Comparison of ENCODE assay signal across 39 cellular contexts in genomic region chr4:108754327-108754726, GRCh38. TPM values are rescaled to one million over a fixed set of nuclear protein-coding genes. Genes with fewer than 3 reads are reported as not detected.
"Had no signal": no experiment of that assay in that cellular context is flagged by ENCODE, and none has a peak within 500 bp of the region (broad histone marks: within the 10 kb centered on the region; RNA-seq: fewer than 3 reads in every experiment).

No MANE protein-coding gene starts in this region.

- H3K27ac Mint-ChIP-seq: activated naive CD4-positive, alpha-beta T cell treated with anti-CD3 and anti-CD28 coated beads for 36 hours; activated naive CD4-positive, alpha-beta T cell treated with anti-CD3 and anti-CD28 coated beads, Interleukin-2, amount 10 ng/mL, durations not matched to agents 7 days and 5 days; activated naive CD4-positive, alpha-beta T cell treated with anti-CD3 and anti-CD28 coated beads, Interleukin-2, amount 50 U/mL, for 24 hours; activated naive CD4-positive, alpha-beta T cell treated with anti-CD3 and anti-CD28 coated beads, Interleukin-2, amount 50 U/mL, for 72 hours; activated naive CD8-positive, alpha-beta T cell; activated naive CD8-positive, alpha-beta T cell treated with anti-CD3 and anti-CD28 coated beads, Interleukin-2, amount 10 ng/mL, durations not matched to agents 7 days and 5 days; activated naive CD8-positive, alpha-beta T cell treated with anti-CD3 and anti-CD28 coated beads, Interleukin-2, amount 50 U/mL, for 24 hours; activated T-cell treated with anti-CD3 and anti-CD28 coated beads, Interleukin-2, amount 50 U/mL, for 24 hours; activated T-cell treated with anti-CD3 and anti-CD28 coated beads, Interleukin-2, amount 50 U/mL, for 72 hours; activated T-helper 1 cell treated with anti-CD3 and anti-CD28 coated beads, Interleukin-12 subunit alpha, Interleukin-12 subunit beta, Interleukin-2, Interleukin-4 antibody, amounts not matched to agents 30 ng/mL and 10 ng/mL and 1 ng/mL, durations not matched to agents 14 hours and 24 hours and 36 hours; activated T-helper 17 cell treated with anti-CD3 and anti-CD28 coated beads, Interleukin-2, amount 50 U/mL, for 72 hours; activated T-helper 2 cell treated with anti-CD3 and anti-CD28 coated beads, Interferon-gamma antibody, Interleukin-2, Interleukin-4, amounts not matched to agents 10 μg/mL and 5 μg/mL and 100 μg/mL, durations not matched to agents 14 hours and 24 hours and 36 hours; brain had no signal

- H3K4me1 Mint-ChIP-seq: activated naive CD4-positive, alpha-beta T cell treated with anti-CD3 and anti-CD28 coated beads, Interleukin-2, amount 10 ng/mL, durations not matched to agents 7 days and 5 days; activated naive CD4-positive, alpha-beta T cell treated with anti-CD3 and anti-CD28 coated beads, Interleukin-2, amount 50 U/mL, for 24 hours; activated naive CD8-positive, alpha-beta T cell treated with anti-CD3 and anti-CD28 coated beads, Interleukin-2, amount 50 U/mL, for 24 hours; activated T-helper 17 cell treated with anti-CD3 and anti-CD28 coated beads, Interleukin-2, amount 50 U/mL, for 72 hours; brain; central memory CD8-positive, alpha-beta T cell had no signal

- DNase-seq: activated effector memory CD4-positive, alpha-beta T cell treated with anti-CD3 and anti-CD28 coated beads, Interleukin-2, amount 50 U/mL, for 16 hours; activated effector memory CD4-positive, alpha-beta T cell treated with Interleukin-2 at 50 U/mL for 16 hours; activated gamma-delta T cell; activated gamma-delta T cell treated with Interleukin-2 at 50 U/mL for 16 hours; activated naive CD4-positive, alpha-beta T cell; activated naive CD4-positive, alpha-beta T cell treated with anti-CD3 and anti-CD28 coated beads for 36 hours; activated naive CD4-positive, alpha-beta T cell treated with anti-CD3 and anti-CD28 coated beads, Interleukin-2, amount 10 ng/mL, durations not matched to agents 7 days and 5 days; activated naive CD4-positive, alpha-beta T cell treated with anti-CD3 and anti-CD28 coated beads, Interleukin-2, amount 50 U/mL, for 16 hours; activated naive CD4-positive, alpha-beta T cell treated with Interleukin-2 at 50 U/mL for 16 hours; activated naive CD8-positive, alpha-beta T cell treated with anti-CD3 and anti-CD28 coated beads, Interleukin-2, amount 10 ng/mL, durations not matched to agents 7 days and 5 days; activated naive CD8-positive, alpha-beta T cell treated with anti-CD3 and anti-CD28 coated beads, Interleukin-2, amount 50 U/mL, for 24 hours; activated T-cell treated with anti-CD3 and anti-CD28 coated beads, Interleukin-2, amount 50 U/mL, for 1 hour; activated T-cell treated with anti-CD3 and anti-CD28 coated beads, Interleukin-2, amount 50 U/mL, for 24 hours; activated T-cell treated with anti-CD3 and anti-CD28 coated beads, Interleukin-2, amount 50 U/mL, for 4 hours; activated T-cell treated with anti-CD3 and anti-CD28 coated beads, Interleukin-2, amount 50 U/mL, for 48 hours; activated T-cell treated with anti-CD3 and anti-CD28 coated beads, Interleukin-2, amount 50 U/mL, for 72 hours; adrenal gland; amniotic stem cell; amygdala; anterior cingulate cortex; aorta; body of pancreas; brain microvascular endothelial cell; caudate nucleus; central memory CD4-positive, alpha-beta T cell; cerebellar nuclear complex had no signal

- H3K4me3 Mint-ChIP-seq: activated naive CD4-positive, alpha-beta T cell treated with anti-CD3 and anti-CD28 coated beads for 36 hours; activated naive CD4-positive, alpha-beta T cell treated with anti-CD3 and anti-CD28 coated beads, Interleukin-2, amount 10 ng/mL, durations not matched to agents 7 days and 5 days; activated naive CD4-positive, alpha-beta T cell treated with anti-CD3 and anti-CD28 coated beads, Interleukin-2, amount 50 U/mL, for 24 hours; activated naive CD8-positive, alpha-beta T cell; activated naive CD8-positive, alpha-beta T cell treated with anti-CD3 and anti-CD28 coated beads, Interleukin-2, amount 10 ng/mL, durations not matched to agents 7 days and 5 days; activated naive CD8-positive, alpha-beta T cell treated with anti-CD3 and anti-CD28 coated beads, Interleukin-2, amount 50 U/mL, for 24 hours; activated T-cell treated with anti-CD3 and anti-CD28 coated beads, Interleukin-2, amount 50 U/mL, for 24 hours; activated T-cell treated with anti-CD3 and anti-CD28 coated beads, Interleukin-2, amount 50 U/mL, for 4 hours; activated T-cell treated with anti-CD3 and anti-CD28 coated beads, Interleukin-2, amount 50 U/mL, for 72 hours; activated T-helper 1 cell treated with anti-CD3 and anti-CD28 coated beads, Interleukin-12 subunit alpha, Interleukin-12 subunit beta, Interleukin-2, Interleukin-4 antibody, amounts not matched to agents 30 ng/mL and 10 ng/mL and 1 ng/mL, durations not matched to agents 14 hours and 24 hours and 36 hours; activated T-helper 17 cell treated with anti-CD3 and anti-CD28 coated beads, Interleukin-2, amount 50 U/mL, for 72 hours; brain; central memory CD8-positive, alpha-beta T cell had no signal

- H3K36me3 Mint-ChIP-seq: activated naive CD4-positive, alpha-beta T cell treated with anti-CD3 and anti-CD28 coated beads, Interleukin-2, amount 10 ng/mL, durations not matched to agents 7 days and 5 days; activated naive CD4-positive, alpha-beta T cell treated with anti-CD3 and anti-CD28 coated beads, Interleukin-2, amount 50 U/mL, for 24 hours; activated naive CD4-positive, alpha-beta T cell treated with anti-CD3 and anti-CD28 coated beads, Interleukin-2, amount 50 U/mL, for 72 hours; activated naive CD8-positive, alpha-beta T cell; activated naive CD8-positive, alpha-beta T cell treated with anti-CD3 and anti-CD28 coated beads, Interleukin-2, amount 10 ng/mL, durations not matched to agents 7 days and 5 days; brain had no signal

- ATAC-seq: activated naive CD4-positive, alpha-beta T cell treated with anti-CD3 and anti-CD28 coated beads, Interleukin-2, amount 50 U/mL, for 72 hours; activated naive CD8-positive, alpha-beta T cell treated with anti-CD3 and anti-CD28 coated beads, Interleukin-2, amount 50 U/mL, for 24 hours; activated T-cell treated with anti-CD3 and anti-CD28 coated beads, Interleukin-2, amount 50 U/mL, for 4 hours; activated T-cell treated with anti-CD3 and anti-CD28 coated beads, Interleukin-2, amount 50 U/mL, for 72 hours; activated T-helper 17 cell treated with anti-CD3 and anti-CD28 coated beads, Interleukin-2, amount 50 U/mL, for 72 hours; body of pancreas had no signal

- H3K9me3 Mint-ChIP-seq: activated naive CD4-positive, alpha-beta T cell treated with anti-CD3 and anti-CD28 coated beads for 36 hours; activated naive CD4-positive, alpha-beta T cell treated with anti-CD3 and anti-CD28 coated beads, Interleukin-2, amount 10 ng/mL, durations not matched to agents 7 days and 5 days; activated naive CD4-positive, alpha-beta T cell treated with anti-CD3 and anti-CD28 coated beads, Interleukin-2, amount 50 U/mL, for 24 hours; activated naive CD4-positive, alpha-beta T cell treated with anti-CD3 and anti-CD28 coated beads, Interleukin-2, amount 50 U/mL, for 72 hours; activated naive CD8-positive, alpha-beta T cell treated with anti-CD3 and anti-CD28 coated beads, Interleukin-2, amount 10 ng/mL, durations not matched to agents 7 days and 5 days; activated naive CD8-positive, alpha-beta T cell treated with anti-CD3 and anti-CD28 coated beads, Interleukin-2, amount 50 U/mL, for 24 hours; activated T-cell treated with anti-CD3 and anti-CD28 coated beads, Interleukin-2, amount 50 U/mL, for 24 hours; activated T-cell treated with anti-CD3 and anti-CD28 coated beads, Interleukin-2, amount 50 U/mL, for 4 hours; activated T-cell treated with anti-CD3 and anti-CD28 coated beads, Interleukin-2, amount 50 U/mL, for 72 hours; activated T-helper 1 cell treated with anti-CD3 and anti-CD28 coated beads, Interleukin-12 subunit alpha, Interleukin-12 subunit beta, Interleukin-2, Interleukin-4 antibody, amounts not matched to agents 30 ng/mL and 10 ng/mL and 1 ng/mL, durations not matched to agents 14 hours and 24 hours and 36 hours; activated T-helper 17 cell treated with anti-CD3 and anti-CD28 coated beads, Interleukin-2, amount 50 U/mL, for 72 hours; activated T-helper 2 cell treated with anti-CD3 and anti-CD28 coated beads, Interferon-gamma antibody, Interleukin-2, Interleukin-4, amounts not matched to agents 10 μg/mL and 5 μg/mL and 100 μg/mL, durations not matched to agents 14 hours and 24 hours and 36 hours; central memory CD8-positive, alpha-beta T cell had no signal

RNA-seq across cellular contexts. Expression of gene ETNPPL, which starts 8.5 kb away (rescaled TPM):
- total RNA-seq: activated naive CD4-positive, alpha-beta T cell treated with anti-CD3 and anti-CD28 coated beads for 36 hours; activated naive CD4-positive, alpha-beta T cell treated with anti-CD3 and anti-CD28 coated beads, Interleukin-2, amount 50 U/mL, for 72 hours; activated naive CD8-positive, alpha-beta T cell treated with anti-CD3 and anti-CD28 coated beads, Interleukin-2, amount 10 ng/mL, durations not matched to agents 7 days and 5 days; activated T-cell treated with anti-CD3 and anti-CD28 coated beads, Interleukin-2, amount 50 U/mL, for 4 hours; activated T-cell treated with anti-CD3 and anti-CD28 coated beads, Interleukin-2, amount 50 U/mL, for 72 hours; activated T-helper 1 cell treated with anti-CD3 and anti-CD28 coated beads, Interleukin-12 subunit alpha, Interleukin-12 subunit beta, Interleukin-2, Interleukin-4 antibody, amounts not matched to agents 30 ng/mL and 10 ng/mL and 1 ng/mL, durations not matched to agents 14 hours and 24 hours and 36 hours; activated T-helper 17 cell treated with anti-CD3 and anti-CD28 coated beads, Interleukin-2, amount 50 U/mL, for 72 hours; activated T-helper 2 cell treated with anti-CD3 and anti-CD28 coated beads, Interferon-gamma antibody, Interleukin-2, Interleukin-4, amounts not matched to agents 10 μg/mL and 5 μg/mL and 100 μg/mL, durations not matched to agents 14 hours and 24 hours and 36 hours; aorta; ascending aorta; astrocyte; body of pancreas; breast epithelium; bronchial epithelial cell; chondrocyte had no signal
